Comparison of ENCODE assay signal across 26 cellular contexts in the genomic region with DNA sequence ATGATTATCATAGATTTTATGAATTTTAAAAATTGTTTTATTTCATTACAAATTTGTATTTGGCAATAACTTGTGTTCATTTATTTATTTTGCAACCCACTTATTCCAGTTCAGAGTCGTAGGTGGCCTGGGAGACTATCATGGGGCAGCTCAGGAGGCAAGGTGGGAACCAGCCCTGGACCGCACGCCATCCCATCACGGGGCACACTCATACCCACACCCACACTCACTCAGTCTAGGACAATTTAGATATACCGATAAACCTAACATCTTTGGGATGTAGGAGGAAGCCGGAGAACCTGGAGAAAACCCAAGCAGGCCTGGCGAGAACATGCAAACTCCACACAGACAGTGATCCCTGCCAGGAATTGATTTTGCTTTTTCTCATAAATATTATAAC.
"Had no signal": no experiment of that assay in that cellular context is flagged by ENCODE, and none has a peak within 500 bp of the region (broad histone marks: within the 10 kb centered on the region; RNA-seq: fewer than 3 reads in every experiment).

No MANE protein-coding gene starts in this region.

- ATAC-seq: effector memory CD8-positive, alpha-beta T cell; heart right ventricle; natural killer cell; psoas muscle; right lobe of liver; stimulated activated effector memory CD8-positive, alpha-beta T cell treated with anti-CD3 and anti-CD28 coated beads, Interleukin-12 subunit alpha, Interleukin-12 subunit beta, amount 100 ng/mL, for 72 hours had no signal

- H3K4me1 ChIP-seq: psoas muscle, right lobe of liver, stomach, thyroid gland, vagina had no signal

- H3K9me3 ChIP-seq: esophagus squamous epithelium, ovary, psoas muscle, right lobe of liver, thyroid gland, vagina had no signal

- DNase-seq: cortex of kidney; effector memory CD8-positive, alpha-beta T cell; erythroblast; esophagus squamous epithelium; foreskin melanocyte; glutamatergic neuron; heart right ventricle; hippocampal formation; immature natural killer cell; islet precursor cell; natural killer cell; occipital lobe; psoas muscle; right lobe of liver; stimulated activated CD4-positive, alpha-beta T cell treated with anti-CD3 and anti-CD28 coated beads, Interleukin-12 subunit alpha, Interleukin-12 subunit beta, amount 100 ng/mL, for 4 hours; stimulated activated CD4-positive, alpha-beta T cell treated with anti-CD3 and anti-CD28 coated beads, Interleukin-1b, Interleukin-23, amount 100 ng/mL, for 48 hours; stimulated activated CD4-positive, alpha-beta T cell treated with anti-CD3 and anti-CD28 coated beads, Interleukin-4, amount 100 ng/mL, for 1 hour; stimulated activated naive CD4-positive, alpha-beta T cell treated with Interleukin-2 at 50 U/mL for 16 hours; stomach; thyroid gland; trophoblast cell had no signal

- H3K4me3 ChIP-seq: esophagus squamous epithelium, heart right ventricle, lung, ovary, psoas muscle, right lobe of liver, smooth muscle cell, stomach, thyroid gland, vagina had no signal

- H3K27me3 ChIP-seq: esophagus squamous epithelium, heart right ventricle, ovary, right lobe of liver, stomach, thyroid gland, vagina had no signal

- H3K27ac ChIP-seq: esophagus squamous epithelium, heart right ventricle, ovary, psoas muscle, right lobe of liver, stomach, thyroid gland, vagina had no signal

- H3K36me3 ChIP-seq: esophagus squamous epithelium, heart right ventricle, ovary, right lobe of liver, stomach, thyroid gland, vagina had no signal
